In genomic region chr1:153857505-153857904, GRCh38 we compare ENCODE assay signal across 27 cellular contexts.
DNase-seq lines count a peak whose midpoint lies in the region; ATAC-seq, FAIRE-seq and TF ChIP-seq lines count a peak whose summit lies in the region.
"Had no signal": no experiment of that assay in that cellular context is flagged by ENCODE, and none has a peak within 500 bp of the region (broad histone marks: within the 10 kb centered on the region; RNA-seq: fewer than 3 reads in every experiment).

No MANE protein-coding gene starts in this region.

- H3K36me3 ChIP-seq in Panc1 (ENCODE audit: control insufficient read depth, insufficient read depth, low read length) (no peaks in the 10 kb centered on the region), GM12878 (ENCODE audit: control insufficient read depth in 2 of 2, insufficient read depth in 2 of 2, low read length in 1 of 2) (peaks cover 0 to under 1% of the 10 kb centered on the region in 2 experiments; a peak in 2 of 4 replicates)

- in situ Hi-C loops in Panc1 (cut with HindIII; ENCODE audit: low pct_unique_long_range_greater_than_20kb, low sequenced_read_pairs) (no loop called here), GM12878 (cut with MboI) (no loop called here)

- peaks cover 23% of the 10 kb centered on the region for H3K4me1 Mint-ChIP-seq in memory B cell

- FAIRE-seq in GM12878 (lab: Jason Lieb, UNC) = no peak
- FAIRE-seq: A204.1, GM12891, GM19239 had no signal

- RAD21 ChIA-PET in GM12878 (lab: Charles Lee; ENCODE audit: unreplicated experiment) = no interaction called here

- no peaks in the 10 kb centered on the region for H4K20me1 ChIP-seq in GM12878 (ENCODE audit: control insufficient read depth, insufficient read depth)

- BruUV-seq in Panc1 (replicated peaks; lab: Mats Ljungman, UMichigan) = TSS peak; percentile 18
- BruUV-seq in GM12878 (replicated peaks; lab: Mats Ljungman, UMichigan) = TSS peak; percentile 36

- TF ChIP-seq RAD21 in GM12878 (IDR thresholded peaks at IDR 0.05; ENCODE audit: insufficient read depth, low read depth, low read length) = no peak

- no peak for TF ChIP-seq CTCF in Panc1 (IDR thresholded peaks at IDR 0.05)
- TF ChIP-seq CTCF in GM12878 (IDR thresholded peaks at IDR 0.05 in 2 of 3, conservative IDR thresholded peaks at IDR 0.05 in 1 of 3; ENCODE audit: control insufficient read depth in 2 of 3, extremely low read depth in 1 of 3, insufficient read depth in 1 of 3, low read depth in 3 of 3, low read length in 3 of 3) = no peak

- WGBS in GM12878 (ENCODE audit: insufficient coverage, insufficient replicate concordance, low lambda C conversion rate, missing lambda C conversion rate) = 95% methylated on average over 2 of the region's 2 CpGs

- peak overlapping the region; percentile 50 for H3K27ac Mint-ChIP-seq in memory B cell

- H3K9me3 Mint-ChIP-seq in memory B cell = no peaks in the 10 kb centered on the region
- H3K9me3 Mint-ChIP-seq: CD4-positive, CD25-positive, alpha-beta regulatory T cell; CD8-positive, alpha-beta memory T cell had no signal

- no peak for TF ChIP-seq POLR2A in GM12878 (IDR thresholded peaks at IDR 0.05; ENCODE audit: low read depth, low read length)

- H3K9me3 ChIP-seq in Panc1 (ENCODE audit: control insufficient read depth, insufficient read depth, low read depth, low read length) = no peaks in the 10 kb centered on the region
- H3K9me3 ChIP-seq in GM12878 (replicated peaks; ENCODE audit: control insufficient read depth, insufficient read depth, low read length) = no peaks in the 10 kb centered on the region; the same call in 2 of the 3 replicates
- H3K9me3 ChIP-seq: BE2C, BLaER1 had no signal

- CTCF ChIA-PET in Panc1 (lab: Charles Lee) = no interaction called here
- CTCF ChIA-PET in GM12878 (lab: Yijun Ruan, JAX) = no interaction called here

- H3K4me2 ChIP-seq in GM12878 (ENCODE audit: control insufficient read depth, insufficient read depth) = no peak overlapping the region
- H3K4me2 ChIP-seq: BLaER1 had no signal

- no peak for TF ChIP-seq EP300 in GM12878 (IDR thresholded peaks at IDR 0.05; ENCODE audit: borderline replicate concordance in 1 of 2, control insufficient read depth in 1 of 2, low read depth in 2 of 2, low read length in 2 of 2)

- H2AFZ ChIP-seq in GM12878 (ENCODE audit: control insufficient read depth, low read depth, low read length) = no peak overlapping the region

- DNase-seq in Panc1 (ENCODE audit: low read depth, low spot score) (no peak), GM12878 (ENCODE audit: low read depth, low spot score) (no peak), memory B cell (ENCODE audit: low spot score in 2 of 2) (no peak), inferior parietal cortex (ENCODE audit: extremely low spot score) (no peak)
- DNase-seq: 8988T; ACHN; BE2C; C1 segment of cervical spinal cord; CD4-positive, alpha-beta memory T cell; CD4-positive, CD25-positive, alpha-beta regulatory T cell; CD8-positive, alpha-beta memory T cell; COR-L47; DMS 273 treated with DMSO at 0.1 percent for 48 hours; DMS153; DMS53; DMS79; DND-41; EL; GDM1 had no signal

- H3K4me3 ChIP-seq in Panc1 (ENCODE audit: low read depth in 2 of 2, low read length in 2 of 2) (no peak overlapping the region), GM12878 (no peak overlapping the region)
- H3K4me3 ChIP-seq: BLaER1 had no signal

- SMC1A ChIA-PET in GM12878 (lab: Charles Lee; ENCODE audit: uncharacterized antibody, unreplicated experiment) = no interaction called here

- no peak for ATAC-seq in Panc1
- ATAC-seq in GM12878 = no peak
- ATAC-seq in memory B cell (ENCODE audit: low read depth) = no peak
- no peak for ATAC-seq in HG03469 (IDR thresholded peaks at IDR 0.05; ENCODE audit: unreplicated experiment)
- ATAC-seq in GM21447 (IDR thresholded peaks at IDR 0.05; ENCODE audit: unreplicated experiment) = no peak
- no peak for ATAC-seq in HG02759 (IDR thresholded peaks at IDR 0.05; ENCODE audit: unreplicated experiment)

- intact Hi-C loops in Panc1 (cut with micrococcal nuclease; ENCODE audit: unreplicated experiment) (no loop called here), GM12878 (cut with micrococcal nuclease; ENCODE audit: unreplicated experiment) (no loop called here)

- H3K79me2 ChIP-seq in GM12878 (ENCODE audit: control insufficient read depth, insufficient read depth, low read length) = peaks cover 31% of the 10 kb centered on the region

- H3K27me3 ChIP-seq in Panc1 (ENCODE audit: control insufficient read depth, insufficient read depth, low read length) (no peaks in the 10 kb centered on the region), GM12878 (replicated peaks in 1 of 2; ENCODE audit: control insufficient read depth in 2 of 2, insufficient read depth in 2 of 2, low read length in 1 of 2) (no peaks in the 10 kb centered on the region)
- H3K27me3 ChIP-seq: BE2C, BLaER1 had no signal

- H3K27ac ChIP-seq in Panc1 (ENCODE audit: low read length) = no peak overlapping the region
- H3K27ac ChIP-seq in GM12878 (ENCODE audit: control insufficient read depth, insufficient read depth) = no peak overlapping the region
- H3K27ac ChIP-seq: BLaER1 had no signal

- peaks cover 14% of the 10 kb centered on the region for H3K36me3 Mint-ChIP-seq in memory B cell

- no peak overlapping the region for H3K9ac ChIP-seq in GM12878 (ENCODE audit: control insufficient read depth, insufficient read depth, low read length)
- H3K9ac ChIP-seq: BLaER1 had no signal

- H3K27me3 Mint-ChIP-seq in memory B cell = no peaks in the 10 kb centered on the region
- H3K27me3 Mint-ChIP-seq: CD4-positive, alpha-beta memory T cell; CD4-positive, CD25-positive, alpha-beta regulatory T cell; CD8-positive, alpha-beta memory T cell had no signal

- H3K4me1 ChIP-seq in Panc1 (ENCODE audit: control insufficient read depth, insufficient read depth, low read length) (no peaks in the 10 kb centered on the region), GM12878 (ENCODE audit: control insufficient read depth, insufficient read depth, low read length) (peaks cover 25% of the 10 kb centered on the region)
- H3K4me1 ChIP-seq: BE2C had no signal

- POLR2A ChIA-PET in Panc1 (lab: Charles Lee) = no interaction called here
- POLR2A ChIA-PET in GM12878 (lab: Charles Lee) = no interaction called here

- H3K4me3 Mint-ChIP-seq in memory B cell = no peak overlapping the region
- H3K4me3 Mint-ChIP-seq: CD14-positive monocyte; CD4-positive, alpha-beta memory T cell; CD4-positive, CD25-positive, alpha-beta regulatory T cell; CD8-positive, alpha-beta memory T cell had no signal

TF ChIP-seq in GM12878, 131 proteins besides CTCF, POLR2A, EP300 and RAD21:
- TF ChIP-seq PML (IDR thresholded peaks at IDR 0.05; ENCODE audit: low read length) (no peak), BMI1 (IDR thresholded peaks at IDR 0.05; ENCODE audit: borderline replicate concordance) (no peak), SIN3A (IDR thresholded peaks at IDR 0.05; ENCODE audit: low read depth, low read length) (no peak), NFIC (IDR thresholded peaks at IDR 0.05; ENCODE audit: low read depth, low read length) (no peak), CEBPB (IDR thresholded peaks at IDR 0.05; ENCODE audit: borderline replicate concordance in 1 of 2, low read depth in 2 of 2, low read length in 2 of 2) (no peak), SMAD1 (IDR thresholded peaks at IDR 0.05; ENCODE audit: low read depth, partially characterized antibody) (no peak), SMC3 (IDR thresholded peaks at IDR 0.05; ENCODE audit: borderline replicate concordance, low read length) (no peak), POU2F2 (IDR thresholded peaks at IDR 0.05; ENCODE audit: borderline replicate concordance, low read depth, low read length) (no peak), ESRRA (IDR thresholded peaks at IDR 0.05; ENCODE audit: low read length) (no peak), ATF7 (IDR thresholded peaks at IDR 0.05; ENCODE audit: low read depth) (no peak), E2F4 (IDR thresholded peaks at IDR 0.05; ENCODE audit: low read depth, low read length) (no peak)
